ENCODE assay signal across 1 cellular context in genomic region chr14:91139776-91140175, GRCh38.
TF ChIP-seq lines count a peak whose summit lies in the region.

No MANE protein-coding gene starts in this region.

TF ChIP-seq in H1, 55 proteins besides CTCF, POLR2A, EP300 and RAD21:
- TF ChIP-seq, protein P1, sequence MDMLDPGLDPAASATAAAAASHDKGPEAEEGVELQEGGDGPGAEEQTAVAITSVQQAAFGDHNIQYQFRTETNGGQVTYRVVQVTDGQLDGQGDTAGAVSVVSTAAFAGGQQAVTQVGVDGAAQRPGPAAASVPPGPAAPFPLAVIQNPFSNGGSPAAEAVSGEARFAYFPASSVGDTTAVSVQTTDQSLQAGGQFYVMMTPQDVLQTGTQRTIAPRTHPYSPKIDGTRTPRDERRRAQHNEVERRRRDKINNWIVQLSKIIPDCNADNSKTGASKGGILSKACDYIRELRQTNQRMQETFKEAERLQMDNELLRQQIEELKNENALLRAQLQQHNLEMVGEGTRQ (IDR thresholded peaks at IDR 0.05; ENCODE audit: low read length), result peak; percentile 27; the same call in 1 of the 2 replicates
- TF ChIP-seq EZH2 (IDR thresholded peaks at IDR 0.05; ENCODE audit: low read depth, low read length, severe bottlenecking), result no peak
- TF ChIP-seq CTBP2 (IDR thresholded peaks at IDR 0.05; ENCODE audit: borderline replicate concordance, insufficient read depth, insufficient read length, low read length), result no peak
- TF ChIP-seq PHF8 (conservative IDR thresholded peaks at IDR 0.05; ENCODE audit: low read depth, low read length), result no peak
- no peak for TF ChIP-seq ATF3 (IDR thresholded peaks at IDR 0.05; ENCODE audit: insufficient read depth, low read depth, low read length)
